11 cellular contexts compared by ENCODE assay signal in genomic region chr5:169856571-169856970, GRCh38.
DNase-seq lines count a peak whose midpoint lies in the region; ATAC-seq, FAIRE-seq and TF ChIP-seq lines count a peak whose summit lies in the region.
"Had no signal": no experiment of that assay in that cellular context is flagged by ENCODE, and none has a peak within 500 bp of the region (broad histone marks: within the 10 kb centered on the region; RNA-seq: fewer than 3 reads in every experiment).

No MANE protein-coding gene starts in this region.

- TF ChIP-seq POLR2A in ovary (IDR thresholded peaks at IDR 0.05): no peak

- peak; percentile 85 for FAIRE-seq in astrocyte (lab: Jason Lieb, UNC)
- peak; percentile 41 for FAIRE-seq in islet of Langerhans (lab: Jason Lieb, UNC)
- FAIRE-seq: G401.6, keratinocyte had no signal

- no peaks in the 10 kb centered on the region for H4K20me1 ChIP-seq in astrocyte (ENCODE audit: insufficient read depth, low read length)

- no peak for ATAC-seq in HG02798 (IDR thresholded peaks at IDR 0.05; ENCODE audit: poor library complexity, unreplicated experiment)

- H3K27me3 Mint-ChIP-seq in astrocyte (ENCODE audit: low read depth, unreplicated experiment): no peaks in the 10 kb centered on the region

- H2AFZ ChIP-seq in astrocyte (ENCODE audit: low read depth, low read length): no peak overlapping the region

- H3K4me2 ChIP-seq in astrocyte (ENCODE audit: low read length): peak overlapping the region; percentile 20

- H3K79me2 ChIP-seq in astrocyte (ENCODE audit: insufficient read depth, low read length): no peaks in the 10 kb centered on the region

- peaks cover 6% of the 10 kb centered on the region for H3K4me1 Mint-ChIP-seq in astrocyte (ENCODE audit: low read depth, unreplicated experiment)

- H3K9ac ChIP-seq in astrocyte (ENCODE audit: low read length): no peak overlapping the region

- no peak for TF ChIP-seq EP300 in ovary (IDR thresholded peaks at IDR 0.05)

- TF ChIP-seq CTCF in astrocyte (IDR thresholded peaks at IDR 0.05; ENCODE audit: insufficient read depth, low read depth, low read length) (no peak), ovary (IDR thresholded peaks at IDR 0.05) (no peak)

- H3K27ac Mint-ChIP-seq in astrocyte (ENCODE audit: unreplicated experiment): peak overlapping the region; percentile 78
- H3K27ac Mint-ChIP-seq: T-helper 1 cell treated with Interleukin-12 subunit alpha and Interleukin-12 subunit beta and Interleukin-4 antibody, amounts not matched to agents 30 μg/mL and 1 μg/mL, for 36 hours had no signal

- peak; percentile 82 for DNase-seq in AG20443 (ENCODE audit: low spot score)
- peak; percentile 4 for DNase-seq in HK-2 (ENCODE audit: unreplicated experiment)
- DNase-seq in astrocyte (ENCODE audit: low read depth): peak; percentile 93
- no peak for DNase-seq in T-helper 9 cell
- DNase-seq in ovary: no peak
- no peak for DNase-seq in epidermal melanocyte (ENCODE audit: insufficient read length, low spot score)

- H3K4me3 Mint-ChIP-seq in astrocyte (ENCODE audit: unreplicated experiment): no peak overlapping the region
- H3K4me3 Mint-ChIP-seq: T-helper 1 cell treated with Interleukin-12 subunit alpha and Interleukin-12 subunit beta and Interleukin-4 antibody, amounts not matched to agents 30 μg/mL and 1 μg/mL, for 36 hours had no signal

- H3K4me1 ChIP-seq in astrocyte (ENCODE audit: insufficient read depth, low read length) (peaks cover 4% of the 10 kb centered on the region), ovary (ENCODE audit: insufficient read depth) (no peaks in the 10 kb centered on the region)

- intact Hi-C loops in ovary (cut with DNase I): no loop called here

- H3K36me3 ChIP-seq in astrocyte (ENCODE audit: insufficient read depth, low read length): no peaks in the 10 kb centered on the region
- H3K36me3 ChIP-seq in ovary: no peaks in the 10 kb centered on the region

- H3K36me3 Mint-ChIP-seq in astrocyte (ENCODE audit: low read depth, unreplicated experiment): no peaks in the 10 kb centered on the region

- no peaks in the 10 kb centered on the region for H3K27me3 ChIP-seq in astrocyte (ENCODE audit: insufficient read depth, low read length)
- no peaks in the 10 kb centered on the region for H3K27me3 ChIP-seq in ovary

- H3K27ac ChIP-seq in astrocyte (ENCODE audit: low read depth, low read length): no peak overlapping the region
- no peak overlapping the region for H3K27ac ChIP-seq in ovary

- no peak overlapping the region for H3K4me3 ChIP-seq in astrocyte (ENCODE audit: insufficient read depth, low read depth, low read length)
- H3K4me3 ChIP-seq in ovary: no peak overlapping the region

- no peaks in the 10 kb centered on the region for H3K9me3 ChIP-seq in astrocyte (ENCODE audit: insufficient read depth, low read depth, low read length)
- H3K9me3 ChIP-seq in ovary: no peaks in the 10 kb centered on the region

- H3K9me3 Mint-ChIP-seq in astrocyte (ENCODE audit: unreplicated experiment): peaks cover 6% of the 10 kb centered on the region

- WGBS in ovary, 3 donors: 74 to 85% (median 76%) methylated on average over 2 of the region's 2 CpGs

Comparison
In these comparisons a context has a peak if more than half of its experiments do, and no peak if none do; other contexts are left out.
1. DNase-seq: peak in AG20443 (single experiment), HK-2 (single experiment) and astrocyte (single experiment); none in T-helper 9 cell (single experiment), ovary (0 of 5) and epidermal melanocyte (single experiment).